Comparison of ENCODE assay signal across 32 cellular contexts in genomic region chr10:113036636-113037035, GRCh38.
"Had no signal": no experiment of that assay in that cellular context is flagged by ENCODE, and none has a peak within 500 bp of the region (broad histone marks: within the 10 kb centered on the region; RNA-seq: fewer than 3 reads in every experiment).

No MANE protein-coding gene starts in this region.

- DNase-seq: activated CD4-positive, alpha-beta memory T cell treated with anti-CD3 and anti-CD28 coated beads, Interleukin-2, amount 10 ng/mL, durations not matched to agents 7 days and 5 days; activated CD4-positive, alpha-beta T cell treated with anti-CD3 and anti-CD28 coated beads for 1 hour; activated CD4-positive, alpha-beta T cell treated with anti-CD3 and anti-CD28 coated beads for 48 hours; activated CD4-positive, CD25-positive, alpha-beta regulatory T cell; activated CD8-positive, alpha-beta memory T cell treated with anti-CD3 and anti-CD28 coated beads for 24 hours; activated CD8-positive, alpha-beta memory T cell treated with anti-CD3 and anti-CD28 coated beads, Interleukin-2, amount 10 ng/mL, durations not matched to agents 7 days and 5 days; activated CD8-positive, alpha-beta memory T cell treated with anti-CD3 and anti-CD28 coated beads, Interleukin-2, amount 50 U/mL, for 48 hours; activated effector memory CD4-positive, alpha-beta T cell treated with Interleukin-2 at 50 U/mL for 16 hours; activated naive CD4-positive, alpha-beta T cell treated with anti-CD3 and anti-CD28 coated beads, Interleukin-2, amount 10 ng/mL, durations not matched to agents 7 days and 5 days; activated naive CD8-positive, alpha-beta T cell treated with anti-CD3 and anti-CD28 coated beads, Interleukin-2, amount 50 U/mL, for 24 hours; activated T-cell treated with anti-CD3 and anti-CD28 coated beads, Interleukin-2, amount 50 U/mL, for 48 hours; anterior cingulate cortex; Kasumi-1; KG1; MG63; NCI-H1048; NCI-H1105 treated with DMSO at 0.1 percent for 48 hours; NCI-H1436 treated with DMSO at 0.1 percent for 48 hours; NCI-H1694 treated with DMSO at 0.1 percent for 48 hours; NCI-H2029; NCI-H345; NCI-H524 treated with DMSO at 0.1 percent for 48 hours; SHP77; SJCRH30; T-cell; T-helper 2 cell; T-helper 9 cell; WERI-Rb-1 had no signal

- H3K36me3 Mint-ChIP-seq: activated CD8-positive, alpha-beta memory T cell treated with anti-CD3 and anti-CD28 coated beads, Interleukin-2, amount 10 ng/mL, durations not matched to agents 7 days and 5 days; activated naive CD4-positive, alpha-beta T cell treated with anti-CD3 and anti-CD28 coated beads, Interleukin-2, amount 10 ng/mL, durations not matched to agents 7 days and 5 days; activated naive CD8-positive, alpha-beta T cell; T-cell had no signal

- H3K4me1 Mint-ChIP-seq: activated CD4-positive, alpha-beta memory T cell treated with anti-CD3 and anti-CD28 coated beads, Interleukin-2, amount 10 ng/mL, durations not matched to agents 7 days and 5 days; activated CD8-positive, alpha-beta memory T cell treated with anti-CD3 and anti-CD28 coated beads, Interleukin-2, amount 10 ng/mL, durations not matched to agents 7 days and 5 days; activated naive CD4-positive, alpha-beta T cell treated with anti-CD3 and anti-CD28 coated beads, Interleukin-2, amount 10 ng/mL, durations not matched to agents 7 days and 5 days; activated naive CD8-positive, alpha-beta T cell treated with anti-CD3 and anti-CD28 coated beads, Interleukin-2, amount 50 U/mL, for 24 hours; T-cell had no signal

- H3K4me3 ChIP-seq: cardiac muscle cell, MG63, SJCRH30, SK-N-MC had no signal

- H3K36me3 ChIP-seq: WERI-Rb-1 had no signal

- H3K27ac ChIP-seq: cardiac muscle cell, SJCRH30, SK-N-MC, WERI-Rb-1 had no signal

- H3K27me3 Mint-ChIP-seq: activated naive CD8-positive, alpha-beta T cell; activated naive CD8-positive, alpha-beta T cell treated with anti-CD3 and anti-CD28 coated beads, Interleukin-2, amount 50 U/mL, for 24 hours had no signal

- H3K4me3 Mint-ChIP-seq: activated CD4-positive, alpha-beta memory T cell treated with anti-CD3 and anti-CD28 coated beads, Interleukin-2, amount 10 ng/mL, durations not matched to agents 7 days and 5 days; activated CD8-positive, alpha-beta memory T cell treated with anti-CD3 and anti-CD28 coated beads, Interleukin-2, amount 10 ng/mL, durations not matched to agents 7 days and 5 days; activated naive CD4-positive, alpha-beta T cell treated with anti-CD3 and anti-CD28 coated beads, Interleukin-2, amount 10 ng/mL, durations not matched to agents 7 days and 5 days; activated naive CD8-positive, alpha-beta T cell; activated naive CD8-positive, alpha-beta T cell treated with anti-CD3 and anti-CD28 coated beads, Interleukin-2, amount 50 U/mL, for 24 hours; T-cell had no signal

- H3K9me3 ChIP-seq: MG63, SJCRH30 had no signal

- ATAC-seq: activated CD8-positive, alpha-beta memory T cell treated with anti-CD3 and anti-CD28 coated beads, Interleukin-2, amount 10 ng/mL, durations not matched to agents 7 days and 5 days; activated naive CD8-positive, alpha-beta T cell treated with anti-CD3 and anti-CD28 coated beads, Interleukin-2, amount 50 U/mL, for 24 hours; Panc1; T-cell had no signal

- H3K27me3 ChIP-seq: cardiac muscle cell, MG63, SJCRH30 had no signal

- H3K27ac Mint-ChIP-seq: activated CD4-positive, alpha-beta memory T cell treated with anti-CD3 and anti-CD28 coated beads, Interleukin-2, amount 10 ng/mL, durations not matched to agents 7 days and 5 days; activated CD8-positive, alpha-beta memory T cell treated with anti-CD3 and anti-CD28 coated beads, Interleukin-2, amount 10 ng/mL, durations not matched to agents 7 days and 5 days; activated naive CD4-positive, alpha-beta T cell treated with anti-CD3 and anti-CD28 coated beads, Interleukin-2, amount 10 ng/mL, durations not matched to agents 7 days and 5 days; activated naive CD8-positive, alpha-beta T cell; activated naive CD8-positive, alpha-beta T cell treated with anti-CD3 and anti-CD28 coated beads, Interleukin-2, amount 50 U/mL, for 24 hours; T-cell had no signal
